Comparison of ENCODE assay signal across 23 cellular contexts in the genomic region with DNA sequence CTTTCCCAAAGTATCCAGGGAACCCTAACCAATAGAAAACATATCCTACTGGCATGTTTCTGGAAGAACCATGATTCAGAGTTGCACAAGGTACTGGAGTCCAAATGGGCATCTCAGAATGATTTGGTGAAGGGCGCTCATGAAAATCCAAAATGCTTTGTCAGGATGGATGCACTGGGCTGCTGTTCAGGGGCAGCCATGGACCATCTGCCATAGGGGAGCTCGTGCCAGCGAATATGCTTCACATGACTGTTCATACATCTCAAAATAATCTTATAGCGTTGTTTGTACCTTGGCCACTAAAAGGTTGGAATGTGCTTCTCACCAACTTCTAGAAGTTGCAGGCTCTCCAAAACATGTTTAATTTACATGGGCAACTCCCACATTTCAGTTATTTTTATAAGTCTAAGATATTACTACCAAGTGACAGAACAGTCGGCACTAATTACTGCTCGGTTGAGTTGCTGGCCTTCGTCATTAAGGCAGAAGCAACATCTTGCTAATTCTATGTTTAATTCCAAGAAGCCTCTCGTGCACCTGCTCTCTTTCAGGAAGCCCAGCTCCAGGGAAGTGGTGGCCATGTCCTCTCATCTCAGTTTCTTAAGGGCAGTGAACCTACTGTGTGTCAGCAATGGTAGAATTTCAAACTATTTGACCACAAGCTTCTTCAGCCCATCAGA.
"Had no signal": no experiment of that assay in that cellular context is flagged by ENCODE, and none has a peak within 500 bp of the region (broad histone marks: within the 10 kb centered on the region; RNA-seq: fewer than 3 reads in every experiment).

No MANE protein-coding gene starts in this region.

- H3K4me1 ChIP-seq: colonic mucosa, foreskin keratinocyte, left ventricle myocardium inferior, parathyroid adenoma, psoas muscle had no signal

- H3K36me3 ChIP-seq: colonic mucosa, left ventricle myocardium inferior, lower lobe of right lung, neural progenitor cell, spleen, stomach, thoracic aorta, transverse colon had no signal

- H3K4me3 ChIP-seq: colonic mucosa, left ventricle myocardium inferior, lower lobe of right lung, neural progenitor cell, psoas muscle, spleen, stomach, thoracic aorta, transverse colon had no signal

- H3K36me3 Mint-ChIP-seq: immature natural killer cell; memory B cell; mesothelial cell of epicardium; natural killer cell treated with Interleukin-12 subunit alpha and Interleukin-12 subunit beta and Interleukin-15 and Interleukin-18, amount 100 ng/mL, for 72 hours had no signal

- DNase-seq: colonic mucosa; dermis blood vessel endothelial cell; foreskin keratinocyte; immature natural killer cell; kidney; left cardiac atrium; left ventricle myocardium inferior; lower lobe of right lung; occipital lobe; psoas muscle; retina; stimulated activated CD4-positive, alpha-beta T cell treated with anti-CD3 and anti-CD28 coated beads, Interleukin-2, amount 100 ng/mL, for 24 hours; stimulated activated CD4-positive, alpha-beta T cell treated with anti-CD3 and anti-CD28 coated beads, Interleukin-4, amount 100 ng/mL, for 4 hours; stimulated activated naive CD4-positive, alpha-beta T cell; stomach; transverse colon had no signal

- H3K27ac ChIP-seq: colonic mucosa, foreskin keratinocyte, left ventricle myocardium inferior, lower lobe of right lung, neural progenitor cell, parathyroid adenoma, psoas muscle, spleen, stomach, thoracic aorta, transverse colon had no signal

- H3K9me3 ChIP-seq: colonic mucosa, left ventricle myocardium inferior, lower lobe of right lung, psoas muscle, spleen, stomach, thoracic aorta, transverse colon had no signal

- H3K27ac Mint-ChIP-seq: immature natural killer cell; memory B cell; mesothelial cell of epicardium; natural killer cell treated with Interleukin-12 subunit alpha and Interleukin-12 subunit beta and Interleukin-15 and Interleukin-18, amount 100 ng/mL, for 72 hours; neural progenitor cell had no signal

- H3K9me3 Mint-ChIP-seq: immature natural killer cell; memory B cell; mesothelial cell of epicardium; natural killer cell treated with Interleukin-12 subunit alpha and Interleukin-12 subunit beta and Interleukin-15 and Interleukin-18, amount 100 ng/mL, for 72 hours had no signal

- H3K4me2 ChIP-seq: neural progenitor cell had no signal

- H3K4me3 Mint-ChIP-seq: immature natural killer cell; memory B cell; mesothelial cell of epicardium; natural killer cell treated with Interleukin-12 subunit alpha and Interleukin-12 subunit beta and Interleukin-15 and Interleukin-18, amount 100 ng/mL, for 72 hours; neural progenitor cell had no signal

- H3K79me2 ChIP-seq: parathyroid adenoma had no signal

- H2AFZ ChIP-seq: neural progenitor cell, parathyroid adenoma had no signal

- H3K27me3 ChIP-seq: colonic mucosa, foreskin keratinocyte, neural progenitor cell, transverse colon had no signal
